ENCODE assay signal across 8 cellular contexts in genomic region chr4:114384629-114385028, GRCh38.
DNase-seq lines count a peak whose midpoint lies in the region; TF ChIP-seq lines count a peak whose summit lies in the region.

No MANE protein-coding gene starts in this region.

- TF ChIP-seq CTCF in HFF-Myc (IDR thresholded peaks at IDR 0.05; ENCODE audit: low read depth, low read length, missing control alignments) (peak; percentile 34), WI38 (IDR thresholded peaks at IDR 0.05; ENCODE audit: low read depth, low read length) (peak; percentile 23; the same call in 1 of the 2 replicates)

- DNase-seq in CD1c-positive myeloid dendritic cell (ENCODE audit: extremely low spot score) (peak; percentile 21), HFF-Myc (ENCODE audit: extremely low read depth, low read depth) (peak; percentile 30), kidney tubule cell (ENCODE audit: low spot score) (peak; percentile 39), DMS79 (lab: John Stamatoyannopoulos, UW) (no peak)
- no peak for DNase-seq in activated CD8-positive, alpha-beta memory T cell treated with anti-CD3 and anti-CD28 coated beads, Interleukin-2, amount 50 U/mL, for 4 hours
- no peak for DNase-seq in activated CD8-positive, alpha-beta memory T cell treated with anti-CD3 and anti-CD28 coated beads, Interleukin-2, amount 50 U/mL, for 48 hours
- DNase-seq in activated naive CD4-positive, alpha-beta T cell (lab: John Stamatoyannopoulos, UW) = no peak

- H3K4me3 ChIP-seq in HFF-Myc (replicated peaks; ENCODE audit: low read depth, low read length) (no peak overlapping the region), WI38 (ENCODE audit: low read depth, low read length) (no peak overlapping the region)

Comparison
In these comparisons a context has a peak if more than half of its experiments do, and no peak if none do; other contexts are left out.
1. DNase-seq: peak in CD1c-positive myeloid dendritic cell (single experiment), HFF-Myc (single experiment) and kidney tubule cell (single experiment); none in activated CD8-positive, alpha-beta memory T cell treated with anti-CD3 and anti-CD28 coated beads, Interleukin-2, amount 50 U/mL, for 4 hours (single experiment), DMS79 (single experiment), activated CD8-positive, alpha-beta memory T cell treated with anti-CD3 and anti-CD28 coated beads, Interleukin-2, amount 50 U/mL, for 48 hours (single experiment) and activated naive CD4-positive, alpha-beta T cell (0 of 4).